In the genomic region with DNA sequence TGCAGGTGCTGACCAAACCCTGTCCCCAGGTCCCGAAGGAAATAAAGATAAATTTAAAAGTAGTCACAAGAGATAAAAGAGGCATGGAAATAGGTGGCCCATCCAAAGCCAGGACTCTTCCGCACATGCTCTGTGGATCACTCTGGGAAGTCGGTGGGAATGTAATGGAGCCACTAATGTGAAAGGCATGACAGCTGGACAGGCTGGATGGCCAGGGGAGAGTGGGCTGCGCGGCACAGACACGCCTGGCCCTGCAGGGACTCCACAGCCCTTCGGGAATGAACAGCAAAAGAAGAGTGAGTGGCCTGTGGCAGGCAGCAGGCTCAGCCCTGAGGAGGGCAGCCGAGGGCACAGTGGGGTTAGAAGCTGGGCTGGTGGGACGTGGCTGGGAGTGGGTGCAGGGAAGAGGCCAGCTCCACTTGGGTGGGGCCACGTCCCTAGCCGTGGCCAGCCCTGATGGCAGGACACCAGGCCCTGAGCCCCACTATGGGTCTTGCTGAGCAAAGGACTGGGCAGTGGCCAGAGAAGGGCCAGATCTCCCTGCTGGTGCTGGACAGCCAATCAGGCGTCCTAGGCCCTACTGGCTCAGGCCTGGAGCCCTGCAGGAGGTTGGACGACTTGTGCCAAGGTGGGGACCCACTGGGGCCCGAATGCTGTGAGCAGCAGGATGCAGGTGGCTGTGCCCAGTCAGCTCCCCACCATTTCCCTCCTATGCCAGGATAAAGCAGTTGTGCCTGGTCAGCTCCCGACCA, we compare ENCODE assay signal across 1 cellular context.
TF ChIP-seq lines count a peak whose summit lies in the region.

No MANE protein-coding gene starts in this region.

TF ChIP-seq in WTC11, 78 proteins besides CTCF, POLR2A, EP300 and RAD21 (continued from another document):
- TF ChIP-seq, protein P1, sequence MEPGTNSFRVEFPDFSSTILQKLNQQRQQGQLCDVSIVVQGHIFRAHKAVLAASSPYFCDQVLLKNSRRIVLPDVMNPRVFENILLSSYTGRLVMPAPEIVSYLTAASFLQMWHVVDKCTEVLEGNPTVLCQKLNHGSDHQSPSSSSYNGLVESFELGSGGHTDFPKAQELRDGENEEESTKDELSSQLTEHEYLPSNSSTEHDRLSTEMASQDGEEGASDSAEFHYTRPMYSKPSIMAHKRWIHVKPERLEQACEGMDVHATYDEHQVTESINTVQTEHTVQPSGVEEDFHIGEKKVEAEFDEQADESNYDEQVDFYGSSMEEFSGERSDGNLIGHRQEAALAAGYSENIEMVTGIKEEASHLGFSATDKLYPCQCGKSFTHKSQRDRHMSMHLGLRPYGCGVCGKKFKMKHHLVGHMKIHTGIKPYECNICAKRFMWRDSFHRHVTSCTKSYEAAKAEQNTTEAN (CRISPR knock-in tag; IDR thresholded peaks at IDR 0.05): no peak
- TF ChIP-seq SMAD3 (CRISPR knock-in tag; IDR thresholded peaks at IDR 0.05; ENCODE audit: borderline replicate concordance) (no peak), MXD4 (CRISPR knock-in tag; IDR thresholded peaks at IDR 0.05; ENCODE audit: borderline replicate concordance) (no peak), ESRRA (CRISPR knock-in tag; IDR thresholded peaks at IDR 0.05; ENCODE audit: borderline replicate concordance) (no peak), ZBTB21 (CRISPR knock-in tag; IDR thresholded peaks at IDR 0.05; ENCODE audit: borderline replicate concordance) (no peak), JAZF1 (CRISPR knock-in tag; IDR thresholded peaks at IDR 0.05) (no peak), GABPB1 (CRISPR knock-in tag; IDR thresholded peaks at IDR 0.05) (no peak)
- TF ChIP-seq, protein P2, sequence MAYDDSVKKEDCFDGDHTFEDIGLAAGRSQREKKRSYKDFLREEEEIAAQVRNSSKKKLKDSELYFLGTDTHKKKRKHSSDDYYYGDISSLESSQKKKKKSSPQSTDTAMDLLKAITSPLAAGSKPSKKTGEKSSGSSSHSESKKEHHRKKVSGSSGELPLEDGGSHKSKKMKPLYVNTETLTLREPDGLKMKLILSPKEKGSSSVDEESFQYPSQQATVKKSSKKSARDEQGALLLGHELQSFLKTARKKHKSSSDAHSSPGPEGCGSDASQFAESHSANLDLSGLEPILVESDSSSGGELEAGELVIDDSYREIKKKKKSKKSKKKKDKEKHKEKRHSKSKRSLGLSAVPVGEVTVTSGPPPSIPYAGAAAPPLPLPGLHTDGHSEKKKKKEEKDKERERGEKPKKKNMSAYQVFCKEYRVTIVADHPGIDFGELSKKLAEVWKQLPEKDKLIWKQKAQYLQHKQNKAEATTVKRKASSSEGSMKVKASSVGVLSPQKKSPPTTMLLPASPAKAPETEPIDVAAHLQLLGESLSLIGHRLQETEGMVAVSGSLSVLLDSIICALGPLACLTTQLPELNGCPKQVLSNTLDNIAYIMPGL (CRISPR knock-in tag; IDR thresholded peaks at IDR 0.05): no peak
- TF ChIP-seq, protein P3, sequence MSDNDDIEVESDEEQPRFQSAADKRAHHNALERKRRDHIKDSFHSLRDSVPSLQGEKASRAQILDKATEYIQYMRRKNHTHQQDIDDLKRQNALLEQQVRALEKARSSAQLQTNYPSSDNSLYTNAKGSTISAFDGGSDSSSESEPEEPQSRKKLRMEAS (CRISPR knock-in tag; IDR thresholded peaks at IDR 0.05): no peak
TF ChIP-seq in WTC11: peak in this region for 0.
